17 cellular contexts compared by ENCODE assay signal in genomic region chr4:154719087-154719486, GRCh38. TPM values are rescaled to one million over a fixed set of nuclear protein-coding genes. Genes with fewer than 3 reads are reported as not detected.
A peak's percentile ranks its signal among the peaks of the same experiment; 100 is the strongest.
DNase-seq lines count a peak whose midpoint lies in the region; ATAC-seq and TF ChIP-seq lines count a peak whose summit lies in the region.
"Had no signal": no experiment of that assay in that cellular context is flagged by ENCODE, and none has a peak within 500 bp of the region (broad histone marks: within the 10 kb centered on the region; RNA-seq: fewer than 3 reads in every experiment).

No MANE protein-coding gene starts in this region.

- H3K9me3 ChIP-seq in PC-3 (ENCODE audit: low read length) (no peaks in the 10 kb centered on the region), skeletal muscle satellite cell (replicated peaks; ENCODE audit: low read length) (no peaks in the 10 kb centered on the region)
- no peaks in the 10 kb centered on the region for H3K9me3 ChIP-seq in CD4-positive, alpha-beta memory T cell (ENCODE audit: control insufficient read depth in 1 of 2, low read length in 2 of 2)
- H3K9me3 ChIP-seq: gastrocnemius medialis, ovary had no signal

- peak overlapping the region; percentile 49 for H3K27ac ChIP-seq in PC-3 (ENCODE audit: low read length)
- H3K27ac ChIP-seq in epithelial cell of prostate: peak overlapping the region; percentile 98
- H3K27ac ChIP-seq in CD4-positive, alpha-beta memory T cell (ENCODE audit: low read depth, low read length): no peak overlapping the region
- H3K27ac ChIP-seq: gastrocnemius medialis, ovary had no signal

- POLR2A ChIA-PET in activated CD8-positive, alpha-beta T cell treated with anti-CD3 and anti-CD28 coated beads for 36 hours (lab: Charles Lee): no interaction called here
- POLR2A ChIA-PET in activated CD8-positive, alpha-beta T cell treated with anti-CD3 and anti-CD28 coated beads, Interleukin-2, amount 10 ng/mL, durations not matched to agents 7 days and 5 days (lab: Charles Lee): no interaction called here
- POLR2A ChIA-PET in PC-3 (lab: Charles Lee; ENCODE audit: unreplicated experiment): interaction anchor here (0.6 kb wide), 1 partner anchor 329 kb away, joined by 4 read pairs; no protein-coding TSS in a partner anchor
- POLR2A ChIA-PET in CD4-positive, alpha-beta memory T cell (lab: Charles Lee; ENCODE audit: partially characterized antibody): no interaction called here

- H3K4me2 ChIP-seq in PC-3 (ENCODE audit: low read length) (peak overlapping the region; percentile 37), skeletal muscle satellite cell (ENCODE audit: low read length) (peak overlapping the region; percentile 29)

- CTCF ChIA-PET in activated CD8-positive, alpha-beta T cell treated with anti-CD3 and anti-CD28 coated beads for 36 hours (lab: Charles Lee): no interaction called here
- CTCF ChIA-PET in activated CD8-positive, alpha-beta T cell treated with anti-CD3 and anti-CD28 coated beads, Interleukin-2, amount 10 ng/mL, durations not matched to agents 7 days and 5 days (lab: Charles Lee): no interaction called here
- CTCF ChIA-PET in PC-3 (lab: Charles Lee): no interaction called here
- CTCF ChIA-PET in CD4-positive, alpha-beta memory T cell (lab: Charles Lee; ENCODE audit: partially characterized antibody): no interaction called here

- H3K4me1 ChIP-seq in PC-3 (ENCODE audit: insufficient read depth, low read length): peaks cover 31% of the 10 kb centered on the region
- peaks cover 8% of the 10 kb centered on the region for H3K4me1 ChIP-seq in skeletal muscle satellite cell (ENCODE audit: control insufficient read depth, insufficient read depth, low read length)
- no peaks in the 10 kb centered on the region for H3K4me1 ChIP-seq in CD4-positive, alpha-beta memory T cell (ENCODE audit: insufficient read depth, low read length)
- H3K4me1 ChIP-seq: gastrocnemius medialis had no signal

- no peaks in the 10 kb centered on the region for H4K20me1 ChIP-seq in PC-3 (ENCODE audit: low read length)

- H3K27me3 ChIP-seq in PC-3 (ENCODE audit: low read length) (no peaks in the 10 kb centered on the region), skeletal muscle satellite cell (ENCODE audit: control insufficient read depth, insufficient read depth, low read length) (no peaks in the 10 kb centered on the region)
- no peaks in the 10 kb centered on the region for H3K27me3 ChIP-seq in CD4-positive, alpha-beta memory T cell (ENCODE audit: insufficient read depth, low read length)
- H3K27me3 ChIP-seq: gastrocnemius medialis, ovary had no signal

- H3K4me1 Mint-ChIP-seq in activated CD8-positive, alpha-beta T cell treated with anti-CD3 and anti-CD28 coated beads for 36 hours (ENCODE audit: low read depth): no peaks in the 10 kb centered on the region
- peaks cover 5% of the 10 kb centered on the region for H3K4me1 Mint-ChIP-seq in activated CD8-positive, alpha-beta T cell treated with anti-CD3 and anti-CD28 coated beads, Interleukin-2, amount 10 ng/mL, durations not matched to agents 7 days and 5 days (ENCODE audit: low read depth)
- no peaks in the 10 kb centered on the region for H3K4me1 Mint-ChIP-seq in CD4-positive, alpha-beta memory T cell
- H3K4me1 Mint-ChIP-seq: activated naive CD8-positive, alpha-beta T cell treated with anti-CD3 and anti-CD28 coated beads for 36 hours; immature natural killer cell; T-cell had no signal

- TF ChIP-seq CTCF in activated CD8-positive, alpha-beta T cell treated with anti-CD3 and anti-CD28 coated beads for 36 hours (IDR thresholded peaks at IDR 0.05): no peak
- no peak for TF ChIP-seq CTCF in PC-3 (conservative IDR thresholded peaks at IDR 0.05; ENCODE audit: low read depth, low read length)

- H3K4me3 Mint-ChIP-seq in activated CD8-positive, alpha-beta T cell treated with anti-CD3 and anti-CD28 coated beads for 36 hours: no peak overlapping the region
- no peak overlapping the region for H3K4me3 Mint-ChIP-seq in activated CD8-positive, alpha-beta T cell treated with anti-CD3 and anti-CD28 coated beads, Interleukin-2, amount 10 ng/mL, durations not matched to agents 7 days and 5 days
- no peak overlapping the region for H3K4me3 Mint-ChIP-seq in CD4-positive, alpha-beta memory T cell
- H3K4me3 Mint-ChIP-seq: activated naive CD8-positive, alpha-beta T cell treated with anti-CD3 and anti-CD28 coated beads for 36 hours; dendritic cell treated with granulocyte-macrophage colony-stimulating factor and Interleukin-4, amounts not matched to agents 40 ng/mL and 50 ng/mL, for 4 days; immature natural killer cell; T-cell had no signal

- H3K79me2 ChIP-seq in PC-3 (ENCODE audit: low read length): no peaks in the 10 kb centered on the region

- H3K9me2 ChIP-seq in PC-3 (replicated peaks; ENCODE audit: low read length): no peaks in the 10 kb centered on the region

- 0 out of 2 replicates have a peak overlapping the region, but pooled peaks have one; percentile 22 for H3K9ac ChIP-seq in PC-3 (ENCODE audit: low read length)
- no peak overlapping the region for H3K9ac ChIP-seq in skeletal muscle satellite cell (ENCODE audit: low read depth, low read length)

- H3K27ac Mint-ChIP-seq in activated CD8-positive, alpha-beta T cell treated with anti-CD3 and anti-CD28 coated beads for 36 hours: no peak overlapping the region
- no peak overlapping the region for H3K27ac Mint-ChIP-seq in activated CD8-positive, alpha-beta T cell treated with anti-CD3 and anti-CD28 coated beads, Interleukin-2, amount 10 ng/mL, durations not matched to agents 7 days and 5 days
- no peak overlapping the region for H3K27ac Mint-ChIP-seq in CD4-positive, alpha-beta memory T cell
- H3K27ac Mint-ChIP-seq: activated naive CD8-positive, alpha-beta T cell treated with anti-CD3 and anti-CD28 coated beads for 36 hours; dendritic cell treated with granulocyte-macrophage colony-stimulating factor and Interleukin-4, amounts not matched to agents 40 ng/mL and 50 ng/mL, for 4 days; immature natural killer cell; T-cell had no signal

- ATAC-seq in activated CD8-positive, alpha-beta T cell treated with anti-CD3 and anti-CD28 coated beads for 36 hours: peak; percentile 39
- ATAC-seq in activated CD8-positive, alpha-beta T cell treated with anti-CD3 and anti-CD28 coated beads, Interleukin-2, amount 10 ng/mL, durations not matched to agents 7 days and 5 days: no peak
- ATAC-seq in PC-3 (no peak), HG02588 (IDR thresholded peaks at IDR 0.05; ENCODE audit: unreplicated experiment) (no peak)
- ATAC-seq: gastrocnemius medialis, T-cell had no signal

- peaks cover 3% of the 10 kb centered on the region for H3K27me3 Mint-ChIP-seq in activated CD8-positive, alpha-beta T cell treated with anti-CD3 and anti-CD28 coated beads for 36 hours
- peaks cover 7% of the 10 kb centered on the region for H3K27me3 Mint-ChIP-seq in activated CD8-positive, alpha-beta T cell treated with anti-CD3 and anti-CD28 coated beads, Interleukin-2, amount 10 ng/mL, durations not matched to agents 7 days and 5 days (ENCODE audit: low read depth)
- H3K27me3 Mint-ChIP-seq in CD4-positive, alpha-beta memory T cell: no peaks in the 10 kb centered on the region
- H3K27me3 Mint-ChIP-seq: dendritic cell treated with granulocyte-macrophage colony-stimulating factor and Interleukin-4, amounts not matched to agents 40 ng/mL and 50 ng/mL, for 4 days had no signal

- peak overlapping the region; percentile 46 for H2AFZ ChIP-seq in PC-3 (ENCODE audit: low read length)

- no peaks in the 10 kb centered on the region for H3K36me3 Mint-ChIP-seq in activated CD8-positive, alpha-beta T cell treated with anti-CD3 and anti-CD28 coated beads for 36 hours (ENCODE audit: low read depth)
- H3K36me3 Mint-ChIP-seq in activated CD8-positive, alpha-beta T cell treated with anti-CD3 and anti-CD28 coated beads, Interleukin-2, amount 10 ng/mL, durations not matched to agents 7 days and 5 days (ENCODE audit: low read depth): no peaks in the 10 kb centered on the region
- no peaks in the 10 kb centered on the region for H3K36me3 Mint-ChIP-seq in CD4-positive, alpha-beta memory T cell
- H3K36me3 Mint-ChIP-seq: activated naive CD8-positive, alpha-beta T cell treated with anti-CD3 and anti-CD28 coated beads for 36 hours; immature natural killer cell; T-cell had no signal

- no peaks in the 10 kb centered on the region for H3K9me3 Mint-ChIP-seq in activated CD8-positive, alpha-beta T cell treated with anti-CD3 and anti-CD28 coated beads for 36 hours
- no peaks in the 10 kb centered on the region for H3K9me3 Mint-ChIP-seq in activated CD8-positive, alpha-beta T cell treated with anti-CD3 and anti-CD28 coated beads, Interleukin-2, amount 10 ng/mL, durations not matched to agents 7 days and 5 days (ENCODE audit: insufficient read depth)
- peaks cover 0 to 1% (median 0%) of the 10 kb centered on the region in 8 donors for H3K9me3 Mint-ChIP-seq in CD4-positive, alpha-beta memory T cell
- H3K9me3 Mint-ChIP-seq: activated naive CD8-positive, alpha-beta T cell treated with anti-CD3 and anti-CD28 coated beads for 36 hours; dendritic cell treated with granulocyte-macrophage colony-stimulating factor and Interleukin-4, amounts not matched to agents 40 ng/mL and 50 ng/mL, for 4 days; T-cell had no signal

- no peak for DNase-seq in activated CD8-positive, alpha-beta T cell treated with anti-CD3 and anti-CD28 coated beads for 36 hours
- DNase-seq in activated CD8-positive, alpha-beta T cell treated with anti-CD3 and anti-CD28 coated beads, Interleukin-2, amount 10 ng/mL, durations not matched to agents 7 days and 5 days: no peak
- DNase-seq in PC-3 (peak; percentile 60), epithelial cell of prostate (ENCODE audit: low read depth, low spot score) (peak; percentile 79), NCI-H2171 treated with DMSO at 0.1 percent for 48 hours (lab: John Stamatoyannopoulos, UW) (no peak)
- no peak for DNase-seq in CD4-positive, alpha-beta memory T cell
- DNase-seq: activated CD4-positive, CD25-positive, alpha-beta regulatory T cell; activated naive CD8-positive, alpha-beta T cell treated with anti-CD3 and anti-CD28 coated beads for 36 hours; gastrocnemius medialis; immature natural killer cell; NCI-H1048; ovary; T-cell had no signal

- no peaks in the 10 kb centered on the region for H3F3A ChIP-seq in PC-3 (ENCODE audit: low read length, unreplicated experiment)

- intact Hi-C loops in activated CD8-positive, alpha-beta T cell treated with anti-CD3 and anti-CD28 coated beads for 36 hours (cut with micrococcal nuclease): no loop called here
- intact Hi-C loops in PC-3 (cut with micrococcal nuclease): no loop called here
- intact Hi-C loops in CD4-positive, alpha-beta memory T cell (cut with micrococcal nuclease): no loop called here

- H3K4me3 ChIP-seq in PC-3 (ENCODE audit: low read length) (no peak overlapping the region), skeletal muscle satellite cell (ENCODE audit: low read length) (no peak overlapping the region)
- no peak overlapping the region for H3K4me3 ChIP-seq in CD4-positive, alpha-beta memory T cell (ENCODE audit: low read length in 2 of 2)
- H3K4me3 ChIP-seq: gastrocnemius medialis, ovary had no signal

- BruUV-seq in PC-3 (replicated peaks; lab: Mats Ljungman, UMichigan): no TSS peak

- H3K36me3 ChIP-seq in PC-3 (ENCODE audit: low read depth, low read length) (no peaks in the 10 kb centered on the region), skeletal muscle satellite cell (ENCODE audit: insufficient read depth, low read length) (no peaks in the 10 kb centered on the region)
- no peaks in the 10 kb centered on the region for H3K36me3 ChIP-seq in CD4-positive, alpha-beta memory T cell (ENCODE audit: insufficient read depth, low read length)
- H3K36me3 ChIP-seq: gastrocnemius medialis, ovary had no signal

RNA-seq across cellular contexts. Expression of gene LRAT, which starts 24.7 kb away (rescaled TPM):
- total RNA-seq in activated CD8-positive, alpha-beta T cell treated with anti-CD3 and anti-CD28 coated beads for 36 hours: not detected
- total RNA-seq in activated CD8-positive, alpha-beta T cell treated with anti-CD3 and anti-CD28 coated beads, Interleukin-2, amount 10 ng/mL, durations not matched to agents 7 days and 5 days: not detected
- total RNA-seq in PC-3 (2014; rRNA removed): 0.55 and 0.92 TPM in 2 replicates
- total RNA-seq in skeletal muscle satellite cell (2012; rRNA removed): not detected in 2 replicates
- total RNA-seq in CD4-positive, alpha-beta memory T cell: not detected
- not detected for polyA plus RNA-seq in CD4-positive, alpha-beta memory T cell
- total RNA-seq: gastrocnemius medialis, mononuclear cell, T-cell had no signal
- polyA plus RNA-seq: immature natural killer cell had no signal

Comparison
In these comparisons a context has a peak if more than half of its experiments do, and no peak if none do; other contexts are left out.
1. DNase-seq: peak in PC-3 (single experiment) and epithelial cell of prostate (single experiment); none in activated CD8-positive, alpha-beta T cell treated with anti-CD3 and anti-CD28 coated beads for 36 hours (single experiment), activated CD8-positive, alpha-beta T cell treated with anti-CD3 and anti-CD28 coated beads, Interleukin-2, amount 10 ng/mL, durations not matched to agents 7 days and 5 days (single experiment), NCI-H2171 treated with DMSO at 0.1 percent for 48 hours (single experiment) and CD4-positive, alpha-beta memory T cell (0 of 5).